ENCODE assay signal across 21 cellular contexts in the genomic region with DNA sequence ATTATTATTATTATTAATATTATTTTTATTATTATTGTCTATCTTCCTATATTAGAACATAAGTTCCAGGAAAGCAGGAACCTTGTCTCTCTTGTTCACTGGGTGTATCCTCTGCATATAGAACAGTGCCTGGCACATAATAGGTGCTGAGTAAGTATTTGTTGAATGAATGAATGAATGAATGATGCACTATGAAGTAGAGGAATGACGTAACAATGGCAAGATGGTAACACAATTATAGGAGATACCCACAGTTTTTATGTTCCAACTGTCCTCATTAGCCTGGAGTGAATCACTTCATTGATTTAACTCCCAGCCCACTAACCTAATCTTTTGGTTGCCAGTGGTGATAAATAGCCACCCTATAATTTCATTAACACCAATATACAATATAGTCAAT. TPM values are rescaled to one million over a fixed set of nuclear protein-coding genes. Genes with fewer than 3 reads are reported as not detected.
DNase-seq lines count a peak whose midpoint lies in the region; ATAC-seq, FAIRE-seq and TF ChIP-seq lines count a peak whose summit lies in the region.
"Had no signal": no experiment of that assay in that cellular context is flagged by ENCODE, and none has a peak within 500 bp of the region (broad histone marks: within the 10 kb centered on the region; RNA-seq: fewer than 3 reads in every experiment).

No MANE protein-coding gene starts in this region.

- H4K20me1 ChIP-seq in Karpas-422 (ENCODE audit: insufficient read depth, low read depth, low read length) (peaks cover 12% of the 10 kb centered on the region), K562 (replicated peaks; ENCODE audit: control insufficient read depth, insufficient read depth, low read length) (no peaks in the 10 kb centered on the region), SK-N-SH (ENCODE audit: insufficient read depth) (no peaks in the 10 kb centered on the region)

- H2AFZ ChIP-seq in Karpas-422 (ENCODE audit: low read length) (0 out of 2 replicates have a peak overlapping the region, but pooled peaks have one; percentile 0), K562 (ENCODE audit: low read depth, low read length) (no peak overlapping the region), SK-N-SH (ENCODE audit: low read depth) (no peak overlapping the region)
- H2AFZ ChIP-seq: GM23248 had no signal

- DNase-seq in activated CD8-positive, alpha-beta memory T cell treated with anti-CD3 and anti-CD28 coated beads, Interleukin-2, amount 10 ng/mL, durations not matched to agents 7 days and 5 days: no peak
- no peak for DNase-seq in activated CD8-positive, alpha-beta memory T cell treated with anti-CD3 and anti-CD28 coated beads, Interleukin-2, amount 50 U/mL, for 4 hours
- DNase-seq in CD4-positive, alpha-beta T cell: no peak
- DNase-seq in Karpas-422 (no peak), K562 (ENCODE audit: extremely low read depth in 1 of 4, low spot score in 3 of 4) (no peak), SK-N-SH (no peak), CD1c-positive myeloid dendritic cell (ENCODE audit: extremely low spot score) (no peak)
- no peak for DNase-seq in activated CD4-positive, alpha-beta T cell treated with anti-CD3 and anti-CD28 coated beads, Interleukin-2, amount 50 U/mL, for 48 hours
- DNase-seq: 8988T; AML-193; CD4-positive, CD25-positive, alpha-beta regulatory T cell; DMS153; DND-41; GDM1; GM23248 had no signal

- no peak for TF ChIP-seq POLR2A in K562 (conservative IDR thresholded peaks at IDR 0.05)

- H3K4me3 Mint-ChIP-seq in activated CD8-positive, alpha-beta memory T cell treated with anti-CD3 and anti-CD28 coated beads, Interleukin-2, amount 10 ng/mL, durations not matched to agents 7 days and 5 days: peak overlapping the region; percentile 1
- H3K4me3 Mint-ChIP-seq in CD4-positive, alpha-beta T cell: peak overlapping the region; percentile 45

- no peak overlapping the region for H3K4me3 ChIP-seq in Karpas-422 (ENCODE audit: low read length)
- H3K4me3 ChIP-seq in K562: no peak overlapping the region
- H3K4me3 ChIP-seq in SK-N-SH (ENCODE audit: low read depth in 2 of 2, low read length in 1 of 2): no peak overlapping the region
- H3K4me3 ChIP-seq: BLaER1, GM23248 had no signal

- H3K9ac ChIP-seq in Karpas-422 (ENCODE audit: low read length) (no peak overlapping the region), K562 (ENCODE audit: insufficient read depth in 1 of 2, low read depth in 2 of 2, low read length in 2 of 2) (no peak overlapping the region), SK-N-SH (no peak overlapping the region)
- H3K9ac ChIP-seq: BLaER1, GM23248 had no signal

- in situ Hi-C loops in K562 (cut with MboI): no loop called here

- H3K4me1 Mint-ChIP-seq in activated CD8-positive, alpha-beta memory T cell treated with anti-CD3 and anti-CD28 coated beads, Interleukin-2, amount 10 ng/mL, durations not matched to agents 7 days and 5 days: peaks cover 39% of the 10 kb centered on the region
- H3K4me1 Mint-ChIP-seq in CD4-positive, alpha-beta T cell (ENCODE audit: low read depth): peaks cover 28% of the 10 kb centered on the region

- H3K9me2 ChIP-seq in Karpas-422 (replicated peaks; ENCODE audit: insufficient read depth, low read length) (0 out of 2 replicates have a peak, but pooled peaks cover 5% of the 10 kb centered on the region), SK-N-SH (no peaks in the 10 kb centered on the region)

- WGBS in K562 (ENCODE audit: insufficient coverage, low coverage, missing lambda C conversion rate): 71% methylated on average over 1 of the region's 1 CpG
- 95% methylated on average over 1 of the region's 1 CpG for WGBS in SK-N-SH (ENCODE audit: low lambda C conversion rate)

- CTCF ChIA-PET in activated CD8-positive, alpha-beta memory T cell treated with anti-CD3 and anti-CD28 coated beads, Interleukin-2, amount 10 ng/mL, durations not matched to agents 7 days and 5 days (lab: Charles Lee): no interaction called here
- CTCF ChIA-PET in CD4-positive, alpha-beta T cell (lab: Charles Lee): interaction anchor here (1.2 kb wide), 1 partner anchor 472 kb away, joined by 3 read pairs; no protein-coding TSS in a partner anchor
- CTCF ChIA-PET in K562 (lab: Yijun Ruan, JAX; ENCODE audit: low intra/inter-chr PET ratio) (no interaction called here), SK-N-SH (lab: Yijun Ruan, JAX) (no interaction called here)

- no peak overlapping the region for H3K27ac Mint-ChIP-seq in activated CD8-positive, alpha-beta memory T cell treated with anti-CD3 and anti-CD28 coated beads, Interleukin-2, amount 10 ng/mL, durations not matched to agents 7 days and 5 days
- H3K27ac Mint-ChIP-seq in CD4-positive, alpha-beta T cell: no peak overlapping the region
- H3K27ac Mint-ChIP-seq: CD4-positive, CD25-positive, alpha-beta regulatory T cell had no signal

- peaks cover 24% of the 10 kb centered on the region for H3K36me3 Mint-ChIP-seq in activated CD8-positive, alpha-beta memory T cell treated with anti-CD3 and anti-CD28 coated beads, Interleukin-2, amount 10 ng/mL, durations not matched to agents 7 days and 5 days
- H3K36me3 Mint-ChIP-seq in CD4-positive, alpha-beta T cell (ENCODE audit: low read depth): peaks cover 31% of the 10 kb centered on the region

- no peak overlapping the region for H3K27ac ChIP-seq in CD4-positive, alpha-beta T cell (ENCODE audit: low read depth, low read length)
- H3K27ac ChIP-seq in Karpas-422 (ENCODE audit: low read length): no peak overlapping the region
- no peak overlapping the region for H3K27ac ChIP-seq in K562 (ENCODE audit: extremely low read depth, low read depth, low read length)
- no peak overlapping the region for H3K27ac ChIP-seq in SK-N-SH (ENCODE audit: low read depth in 2 of 2, low read length in 1 of 2)
- H3K27ac ChIP-seq: BLaER1, GM23248 had no signal

- TF ChIP-seq RAD21 in K562 (CRISPR knock-in tag; conservative IDR thresholded peaks at IDR 0.05 in 1 of 2, IDR thresholded peaks at IDR 0.05 in 1 of 2) (no peak), SK-N-SH (IDR thresholded peaks at IDR 0.05; ENCODE audit: low read length) (no peak)

- no peak for TF ChIP-seq CTCF in CD4-positive, alpha-beta T cell (IDR thresholded peaks at IDR 0.05)
- TF ChIP-seq CTCF in K562 (IDR thresholded peaks at IDR 0.05 in 2 of 3, conservative IDR thresholded peaks at IDR 0.05 in 1 of 3; ENCODE audit: insufficient read depth in 2 of 3, low read depth in 1 of 3, low read length in 3 of 3) (no peak), SK-N-SH (IDR thresholded peaks at IDR 0.05) (no peak)

- H3K4me1 ChIP-seq in Karpas-422 (ENCODE audit: low read length) (peaks cover 29% of the 10 kb centered on the region), K562 (replicated peaks in 1 of 2; ENCODE audit: control insufficient read depth in 2 of 2, insufficient read depth in 2 of 2, low read length in 2 of 2) (peaks cover 0 to 8% of the 10 kb centered on the region in 2 experiments; a peak in 2 of 5 replicates), SK-N-SH (ENCODE audit: control insufficient read depth in 1 of 2, insufficient read depth in 2 of 2, low read depth in 1 of 2, low read length in 1 of 2) (peaks cover 6 to 7% of the 10 kb centered on the region in 2 experiments; a peak in 2 of 4 replicates)

- peaks cover 45% of the 10 kb centered on the region for H3K79me2 ChIP-seq in Karpas-422 (ENCODE audit: low read length)
- H3K79me2 ChIP-seq in K562 (ENCODE audit: control insufficient read depth, insufficient read depth, low read length): peaks cover 19% of the 10 kb centered on the region
- H3K79me2 ChIP-seq in SK-N-SH (ENCODE audit: insufficient read depth): peaks cover 31% of the 10 kb centered on the region

- H3F3A ChIP-seq in SK-N-SH (replicated peaks; ENCODE audit: insufficient read depth): peaks cover 8% of the 10 kb centered on the region

- H3K4me2 ChIP-seq in Karpas-422 (ENCODE audit: low read depth, low read length, poor library complexity, severe bottlenecking) (no peak overlapping the region), K562 (ENCODE audit: insufficient read depth, low read length) (no peak overlapping the region), SK-N-SH (no peak overlapping the region)
- H3K4me2 ChIP-seq: BLaER1 had no signal

- TF ChIP-seq EP300 in K562 (IDR thresholded peaks at IDR 0.05; ENCODE audit: low read length) (no peak), SK-N-SH (IDR thresholded peaks at IDR 0.05; ENCODE audit: borderline replicate concordance in 1 of 2, low read depth in 1 of 2, low read length in 1 of 2) (no peak)

- BruUV-seq in K562 (replicated peaks; lab: Mats Ljungman, UMichigan): no TSS peak

- ATAC-seq in activated CD8-positive, alpha-beta memory T cell treated with anti-CD3 and anti-CD28 coated beads, Interleukin-2, amount 10 ng/mL, durations not matched to agents 7 days and 5 days: no peak
- ATAC-seq in CD4-positive, alpha-beta T cell (ENCODE audit: poor library complexity): no peak
- no peak for ATAC-seq in K562
- ATAC-seq: HCT116 had no signal

- H3K9me3 ChIP-seq in CD4-positive, alpha-beta T cell (ENCODE audit: control insufficient read depth, low read length): no peaks in the 10 kb centered on the region
- H3K9me3 ChIP-seq in Karpas-422 (ENCODE audit: low read length): no peaks in the 10 kb centered on the region
- H3K9me3 ChIP-seq in K562 (replicated peaks; ENCODE audit: control insufficient read depth, insufficient read depth, low read depth, low read length): no peaks in the 10 kb centered on the region
- H3K9me3 ChIP-seq in SK-N-SH: no peaks in the 10 kb centered on the region
- H3K9me3 ChIP-seq: BLaER1 had no signal

- no peaks in the 10 kb centered on the region for H3K9me1 ChIP-seq in K562 (ENCODE audit: control insufficient read depth, insufficient read depth, low read length)

- FAIRE-seq in K562 (lab: Jason Lieb, UNC): no peak
- FAIRE-seq: D721Med, H54 had no signal

- H3K9me3 Mint-ChIP-seq in activated CD8-positive, alpha-beta memory T cell treated with anti-CD3 and anti-CD28 coated beads, Interleukin-2, amount 10 ng/mL, durations not matched to agents 7 days and 5 days (ENCODE audit: low read depth): no peaks in the 10 kb centered on the region
- peaks cover 2% of the 10 kb centered on the region for H3K9me3 Mint-ChIP-seq in CD4-positive, alpha-beta T cell
- H3K9me3 Mint-ChIP-seq: IgD-negative memory B cell had no signal

- POLR2A ChIA-PET in CD4-positive, alpha-beta T cell (lab: Charles Lee): interaction anchor here (1.0 to 5.2 kb wide), 2 partner anchors 92 to 114 kb away, joined by 4 to 82 read pairs; a partner anchor contains a TSS
- POLR2A ChIA-PET in K562 (lab: Yijun Ruan, JAX): interaction anchor here (1.1 kb wide), 1 partner anchor 86 kb away, joined by 4 read pairs; no protein-coding TSS in a partner anchor
- POLR2A ChIA-PET in SK-N-SH (lab: Yijun Ruan, JAX): no interaction called here

- H3K27me3 ChIP-seq in CD4-positive, alpha-beta T cell (ENCODE audit: control insufficient read depth, insufficient read depth, low read length): no peaks in the 10 kb centered on the region
- H3K27me3 ChIP-seq in Karpas-422 (ENCODE audit: low read length) (no peaks in the 10 kb centered on the region), K562 (ENCODE audit: control insufficient read depth in 2 of 2, insufficient read depth in 2 of 2, low read length in 2 of 2) (no peaks in the 10 kb centered on the region), SK-N-SH (ENCODE audit: insufficient read depth) (no peaks in the 10 kb centered on the region)
- H3K27me3 ChIP-seq: BLaER1 had no signal

- intact Hi-C loops in CD4-positive, alpha-beta T cell (cut with DNase I, micrococcal nuclease): loop anchor here (2.0 to 10.0 kb wide), 8 partner anchors 89 to 1417 kb away; a partner anchor contains a TSS
- intact Hi-C loops in K562 (cut with micrococcal nuclease): loop anchor here (10.0 kb wide), 1 partner anchor 61 kb away; no protein-coding TSS in a partner anchor

- no peaks in the 10 kb centered on the region for H3K27me3 Mint-ChIP-seq in activated CD8-positive, alpha-beta memory T cell treated with anti-CD3 and anti-CD28 coated beads, Interleukin-2, amount 10 ng/mL, durations not matched to agents 7 days and 5 days
- H3K27me3 Mint-ChIP-seq in CD4-positive, alpha-beta T cell: no peaks in the 10 kb centered on the region
- H3K27me3 Mint-ChIP-seq: IgD-negative memory B cell had no signal

- H3K36me3 ChIP-seq in Karpas-422 (ENCODE audit: insufficient read depth, low read length) (peaks cover 16% of the 10 kb centered on the region), K562 (ENCODE audit: control insufficient read depth, insufficient read depth, low read length) (peaks cover 18% of the 10 kb centered on the region), SK-N-SH (replicated peaks in 1 of 2; ENCODE audit: control insufficient read depth in 1 of 2, insufficient read depth in 2 of 2, low read length in 1 of 2) (peaks cover 18% of the 10 kb centered on the region in 2 experiments)

RNA-seq across cellular contexts. Expression of a gene that starts 2.1 kb away (rescaled TPM):
- total RNA-seq in activated CD8-positive, alpha-beta memory T cell treated with anti-CD3 and anti-CD28 coated beads, Interleukin-2, amount 10 ng/mL, durations not matched to agents 7 days and 5 days: 1 to 10 TPM; 1.3 to 1.4 TPM
- under 1 TPM; 0.16 to 0.22 TPM for total RNA-seq in CD4-positive, alpha-beta T cell
- total RNA-seq in Karpas-422 (2014; rRNA removed; shearing (Covaris generic); ENCODE audit: low replicate concordance): 1.9 and 3.6 TPM in 2 replicates
- 1.0 and 1.2 TPM in 2 replicates for total RNA-seq in K562 (2011; cell fraction: chromatin; rRNA removed; ENCODE audit: low replicate concordance)
- total RNA-seq in K562 (2011; cell fraction: nucleolus; rRNA removed): 0.50 and 0.79 TPM in 2 replicates
- total RNA-seq in K562 (2011; cell fraction: nucleoplasm; rRNA removed): 0.53 and 0.59 TPM in 2 replicates
- 0.50 and 0.65 TPM in 2 replicates for total RNA-seq in K562 (2014; rRNA removed)
- 0.40 and 0.73 TPM in 2 replicates for total RNA-seq in K562 (2014; rRNA removed; fragmentation: Illumina TruSeq; extraction: Trizol)
- 0.49 and 0.54 TPM in 2 replicates for total RNA-seq in K562 (2015; rRNA removed; fragmentation: Illumina TruSeq; extraction: Trizol)
- total RNA-seq in K562 (2021): 0.74 and 1.1 TPM in 2 replicates
- polyA plus RNA-seq in K562 (2011; rRNA removed): 0.59 and 0.81 TPM in 2 replicates
- polyA plus RNA-seq in K562 (2011; cell fraction: cytosol; rRNA removed): 1.0 and 1.1 TPM in 2 replicates
- polyA plus RNA-seq in K562 (2011; cell fraction: nucleus; rRNA removed): 0.60 and 0.63 TPM in 2 replicates
- polyA plus RNA-seq in K562 (2012): 0.64 and 1.1 TPM in 2 replicates
- 0.70 and 0.94 TPM in 2 replicates for polyA plus RNA-seq in K562 (2014; fragmentation: Illumina TruSeq; extraction: Trizol)
- under 1 TPM; 0.34 to 0.39 TPM for polyA plus RNA-seq in K562 (2014; fragmentation: Nextera tagmentation; extraction: Ambion mirVana)
- 0.48 and 0.59 TPM in 2 replicates for polyA plus RNA-seq in K562 (2014; rRNA removed)
- polyA minus RNA-seq in K562 (2011; rRNA and poly(A)+ RNA removed): 1.3 and 1.5 TPM in 2 replicates
- 0.86 and 1.8 TPM in 2 replicates for polyA minus RNA-seq in K562 (2011; cell fraction: cytosol; rRNA and poly(A)+ RNA removed)
- polyA minus RNA-seq in K562 (2011; cell fraction: nucleus; rRNA and poly(A)+ RNA removed): 0.94 and 1.3 TPM in 2 replicates
- polyA plus RNA-seq in SK-N-SH (2012; rRNA removed): 1.1 and 1.2 TPM in 2 replicates
- 0.80 and 0.97 TPM in 2 replicates for polyA plus RNA-seq in SK-N-SH (2012; cell fraction: cytosol; rRNA removed)
- 0.75 and 0.89 TPM in 2 replicates for polyA plus RNA-seq in SK-N-SH (2012; cell fraction: nucleus; rRNA removed)

RNA-seq across cellular contexts. Expression of a gene that starts 2.2 kb away (rescaled TPM):
- total RNA-seq in activated CD8-positive, alpha-beta memory T cell treated with anti-CD3 and anti-CD28 coated beads, Interleukin-2, amount 10 ng/mL, durations not matched to agents 7 days and 5 days: 10 to 100 TPM; 81.6 to 89.1 TPM
- total RNA-seq in CD4-positive, alpha-beta T cell: 100 to 1,000 TPM; 121 to 124 TPM
- total RNA-seq in Karpas-422 (2014; rRNA removed; shearing (Covaris generic); ENCODE audit: low replicate concordance): 104 and 117 TPM in 2 replicates
- total RNA-seq in K562 (2011; cell fraction: chromatin; rRNA removed; ENCODE audit: low replicate concordance): 30.9 and 73.8 TPM in 2 replicates
- total RNA-seq in K562 (2011; cell fraction: nucleolus; rRNA removed): 19.8 and 23.0 TPM in 2 replicates
- total RNA-seq in K562 (2011; cell fraction: nucleoplasm; rRNA removed): 38.5 and 46.6 TPM in 2 replicates
- total RNA-seq in K562 (2014; rRNA removed): 47.3 and 61.6 TPM in 2 replicates
- total RNA-seq in K562 (2014; rRNA removed; fragmentation: Illumina TruSeq; extraction: Trizol): 89.2 and 101 TPM in 2 replicates
- total RNA-seq in K562 (2015; rRNA removed; fragmentation: Illumina TruSeq; extraction: Trizol): 93.9 and 95.8 TPM in 2 replicates
- total RNA-seq in K562 (2021): 61.6 and 76.0 TPM in 2 replicates
- polyA plus RNA-seq in K562 (2011; rRNA removed): 64.6 and 74.8 TPM in 2 replicates
- 7.5 and 17.8 TPM in 2 replicates for polyA plus RNA-seq in K562 (2011; cell fraction: cytosol; rRNA removed)
- 39.0 and 71.6 TPM in 2 replicates for polyA plus RNA-seq in K562 (2011; cell fraction: nucleus; rRNA removed)
- 60.8 and 68.8 TPM in 2 replicates for polyA plus RNA-seq in K562 (2012)
- polyA plus RNA-seq in K562 (2014; fragmentation: Illumina TruSeq; extraction: Trizol): 80.4 and 96.8 TPM in 2 replicates
- 100 to 1,000 TPM; 128 to 168 TPM for polyA plus RNA-seq in K562 (2014; fragmentation: Nextera tagmentation; extraction: Ambion mirVana)
- 63.2 and 65.9 TPM in 2 replicates for polyA plus RNA-seq in K562 (2014; rRNA removed)
- polyA minus RNA-seq in K562 (2011; rRNA and poly(A)+ RNA removed): 44.0 and 51.2 TPM in 2 replicates
- polyA minus RNA-seq in K562 (2011; cell fraction: cytosol; rRNA and poly(A)+ RNA removed): 13.2 and 21.4 TPM in 2 replicates
- polyA minus RNA-seq in K562 (2011; cell fraction: nucleus; rRNA and poly(A)+ RNA removed): 31.8 and 70.3 TPM in 2 replicates
- 27.0 and 33.5 TPM in 2 replicates for polyA plus RNA-seq in SK-N-SH (2012; rRNA removed)
- polyA plus RNA-seq in SK-N-SH (2012; cell fraction: cytosol; rRNA removed): 36.1 and 44.8 TPM in 2 replicates
- 15.6 and 31.9 TPM in 2 replicates for polyA plus RNA-seq in SK-N-SH (2012; cell fraction: nucleus; rRNA removed)

RNA-seq across cellular contexts. Expression of a gene that starts 49.5 kb away (rescaled TPM):
- not detected for total RNA-seq in activated CD8-positive, alpha-beta memory T cell treated with anti-CD3 and anti-CD28 coated beads, Interleukin-2, amount 10 ng/mL, durations not matched to agents 7 days and 5 days
- total RNA-seq in CD4-positive, alpha-beta T cell: not detected
- total RNA-seq in Karpas-422 (2014; rRNA removed; shearing (Covaris generic); ENCODE audit: low replicate concordance): not detected in 2 replicates
- not detected in 2 replicates for total RNA-seq in K562 (2011; cell fraction: chromatin; rRNA removed; ENCODE audit: low replicate concordance)
- not detected in 2 replicates for total RNA-seq in K562 (2011; cell fraction: nucleolus; rRNA removed)
- not detected in 2 replicates for total RNA-seq in K562 (2011; cell fraction: nucleoplasm; rRNA removed)
- total RNA-seq in K562 (2014; rRNA removed): not detected in 2 replicates
- not detected in 2 replicates for total RNA-seq in K562 (2014; rRNA removed; fragmentation: Illumina TruSeq; extraction: Trizol)
- not detected in 2 replicates for total RNA-seq in K562 (2015; rRNA removed; fragmentation: Illumina TruSeq; extraction: Trizol)
- not detected in 2 replicates for total RNA-seq in K562 (2021)
- not detected in 2 replicates for polyA plus RNA-seq in K562 (2011; rRNA removed)
- not detected in 2 replicates for polyA plus RNA-seq in K562 (2011; cell fraction: cytosol; rRNA removed)
- not detected in 2 replicates for polyA plus RNA-seq in K562 (2011; cell fraction: nucleus; rRNA removed)
- not detected in 2 replicates for polyA plus RNA-seq in K562 (2012)
- polyA plus RNA-seq in K562 (2014; fragmentation: Illumina TruSeq; extraction: Trizol): not detected in 2 replicates
- under 1 TPM in 1 of 2 experiments, not detected in 1; 0.04 TPM for polyA plus RNA-seq in K562 (2014; fragmentation: Nextera tagmentation; extraction: Ambion mirVana)
- polyA plus RNA-seq in K562 (2014; rRNA removed): not detected in 2 replicates
- not detected in 2 replicates for polyA minus RNA-seq in K562 (2011; rRNA and poly(A)+ RNA removed)
- polyA minus RNA-seq in K562 (2011; cell fraction: cytosol; rRNA and poly(A)+ RNA removed): not detected in 2 replicates
- not detected in 2 replicates for polyA minus RNA-seq in K562 (2011; cell fraction: nucleus; rRNA and poly(A)+ RNA removed)
- polyA plus RNA-seq in SK-N-SH (2012; rRNA removed): 0.02 TPM in 1 of 2 replicates, not detected in the other
- polyA plus RNA-seq in SK-N-SH (2012; cell fraction: cytosol; rRNA removed): not detected in 2 replicates
- polyA plus RNA-seq in SK-N-SH (2012; cell fraction: nucleus; rRNA removed): not detected in 2 replicates
- total RNA-seq: CD4-positive, CD25-positive, alpha-beta regulatory T cell; GM23248; HT-29 had no signal
- polyA plus RNA-seq: CD4-positive, CD25-positive, alpha-beta regulatory T cell; GM23248; IgD-negative memory B cell had no signal
